ENCODE assay signal across 1 cellular context in genomic region chrX:135388841-135389240, GRCh38.
TF ChIP-seq lines count a peak whose summit lies in the region.

No MANE protein-coding gene starts in this region.

TF ChIP-seq in A549, 52 proteins besides CTCF, POLR2A, EP300 and RAD21 (continued from another document):
- TF ChIP-seq REST (IDR thresholded peaks at IDR 0.05) (no peak), NFE2L2 (conservative IDR thresholded peaks at IDR 0.05; ENCODE audit: low read length) (no peak), HOXA7 (CRISPR knock-in tag; IDR thresholded peaks at IDR 0.05) (no peak)
